8 cellular contexts compared by ENCODE assay signal in genomic region chr9:97221478-97222350, GRCh38.
DNase-seq lines count a peak whose midpoint lies in the region; TF ChIP-seq lines count a peak whose summit lies in the region.
"Not testable (repeated sequence)": the region's sequence is repeated elsewhere in the genome, so short reads cannot be mapped to it uniquely, and the experiment has no call there.

No MANE protein-coding gene starts in this region.

- peak overlapping the region; percentile 21 to 46 (median 40) for H3K4me3 ChIP-seq in Peyer's patch
- H3K4me3 ChIP-seq in neuron (ENCODE audit: low read length), result peak overlapping the region; percentile 46

- H3K4me1 Mint-ChIP-seq in chondrocyte (ENCODE audit: low read depth), result not testable (repeated sequence)

- peak overlapping the region; percentile 76 for H2AFZ ChIP-seq in neuron (ENCODE audit: low read depth, low read length)

- DNase-seq in CD1c-positive myeloid dendritic cell (ENCODE audit: extremely low spot score) (peak; percentile 53), KBM-7 (peak; percentile 61), Peyer's patch (peak; percentile 45 to 85 (median 82)), activated T-cell treated with anti-CD3 and anti-CD28 coated beads for 24 hours (ENCODE audit: low read depth) (peak; percentile 32), chondrocyte (ENCODE audit: low spot score) (peak; percentile 96), hepatic stellate cell (ENCODE audit: low spot score) (peak; percentile 29)
- peak; percentile 31 for DNase-seq in stimulated activated CD8-positive, alpha-beta memory T cell treated with anti-CD3 and anti-CD28 coated beads, Interleukin-4, amount 100 ng/mL, for 24 hours (ENCODE audit: low read depth)

- H3K36me3 Mint-ChIP-seq in chondrocyte (ENCODE audit: low read depth), result not testable (repeated sequence)

- TF ChIP-seq CTCF in Peyer's patch (IDR thresholded peaks at IDR 0.05), result peak in 2 of 6 experiments; percentile 17 to 27
- TF ChIP-seq CTCF in chondrocyte (IDR thresholded peaks at IDR 0.05), result peak; percentile 61

- not testable (repeated sequence) for H3K4me1 ChIP-seq in Peyer's patch; neuron (ENCODE audit: insufficient read depth, low read length)

- H3K27me3 Mint-ChIP-seq in chondrocyte (ENCODE audit: low read depth), result peaks cover 58% of the 10 kb centered on the region

- H3K9me3 Mint-ChIP-seq in chondrocyte (ENCODE audit: low read depth), result not testable (repeated sequence)

- not testable (repeated sequence) for H3K36me3 ChIP-seq in Peyer's patch; neuron (ENCODE audit: insufficient read depth, low read length)

- in situ Hi-C loops in KBM-7 (cut with MboI; ENCODE audit: low pct_unique_long_range_greater_than_20kb, low sequenced_read_pairs), result not testable (repeated sequence)

- peak overlapping the region in 1 of 4 donors; percentile 5 for H3K27ac ChIP-seq in Peyer's patch

- not testable (repeated sequence) for H3K9me3 ChIP-seq in Peyer's patch; neuron (ENCODE audit: low read length)

- H3K4me3 Mint-ChIP-seq in chondrocyte (ENCODE audit: unreplicated experiment), result peak overlapping the region; percentile 77

- not testable (repeated sequence) for H3K27ac Mint-ChIP-seq in chondrocyte (ENCODE audit: unreplicated experiment)

- TF ChIP-seq POLR2A in Peyer's patch (IDR thresholded peaks at IDR 0.05), result not testable (repeated sequence)

- H3K27me3 ChIP-seq in Peyer's patch, result not testable (repeated sequence)
- peaks cover 17% of the 10 kb centered on the region for H3K27me3 ChIP-seq in neuron (ENCODE audit: insufficient read depth, low read length)

Comparison
In these comparisons a context has a peak if more than half of its experiments do, and no peak if none do; other contexts are left out.
1. DNase-seq: peak in every context shown above with its lines; median percentile 96 in chondrocyte; 82 in Peyer's patch; 61 in KBM-7; 53 in CD1c-positive myeloid dendritic cell; 32 in activated T-cell treated with anti-CD3 and anti-CD28 coated beads for 24 hours; 31 in stimulated activated CD8-positive, alpha-beta memory T cell treated with anti-CD3 and anti-CD28 coated beads, Interleukin-4, amount 100 ng/mL, for 24 hours; 29 in hepatic stellate cell.